8 cellular contexts compared by ENCODE assay signal in the genomic region with DNA sequence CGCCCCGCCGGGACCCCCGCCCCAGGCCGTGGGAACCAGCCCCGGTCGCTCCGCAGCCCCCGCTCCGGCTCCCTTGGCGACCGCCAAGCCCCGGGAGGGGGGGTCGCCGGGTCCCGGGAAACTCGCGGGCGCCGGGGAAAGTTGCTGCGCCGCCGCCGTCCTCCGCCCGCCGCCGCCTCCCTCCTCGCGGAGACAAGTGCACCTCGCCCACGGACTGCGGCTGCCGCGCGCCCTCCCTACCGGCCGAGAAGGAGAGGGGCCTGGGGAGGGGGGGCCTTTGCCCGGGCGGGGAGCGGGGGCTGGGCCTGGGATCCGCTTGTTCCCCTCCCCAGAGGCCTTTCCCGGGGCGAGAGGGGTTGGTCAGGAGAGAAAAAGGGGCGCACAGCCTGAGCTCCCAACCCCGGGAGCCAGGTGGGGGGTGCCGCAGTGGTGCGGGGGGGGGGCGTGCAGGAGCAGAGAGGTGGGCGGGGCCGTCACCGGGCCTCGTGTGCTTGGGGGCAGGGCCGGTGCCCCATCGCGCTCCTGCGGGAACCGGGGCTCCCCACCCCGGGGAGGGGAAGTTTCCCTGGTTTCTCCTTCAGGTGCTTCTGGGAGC. TPM values are rescaled to one million over a fixed set of nuclear protein-coding genes. Genes with fewer than 3 reads are reported as not detected.
DNase-seq lines count a peak whose midpoint lies in the region; ATAC-seq and TF ChIP-seq lines count a peak whose summit lies in the region.

No MANE protein-coding gene starts in this region.

- peak; percentile 36 to 47 for DNase-seq in stimulated activated CD4-positive, alpha-beta T cell treated with anti-CD3 and anti-CD28 coated beads, Interleukin-1b, Interleukin-23, amount 100 ng/mL, for 4 hours (ENCODE audit: low read depth in 2 of 2)
- DNase-seq in stimulated activated CD4-positive, alpha-beta T cell treated with anti-CD3 and anti-CD28 coated beads, Interleukin-2, amount 100 ng/mL, for 48 hours, result no peak
- peak; percentile 58 for DNase-seq in activated naive CD8-positive, alpha-beta T cell treated with anti-CD3 and anti-CD28 coated beads for 36 hours
- DNase-seq in kidney epithelial cell (ENCODE audit: low read depth) (no peak), thyroid gland (peak; percentile 39 to 56), cerebellum (ENCODE audit: low spot score) (no peak), Kasumi-1 (lab: John Stamatoyannopoulos, UW) (no peak)

- H3K27ac Mint-ChIP-seq in activated naive CD8-positive, alpha-beta T cell treated with anti-CD3 and anti-CD28 coated beads for 36 hours, result no peak overlapping the region

- H3K4me1 ChIP-seq in thyroid gland, result peaks cover 26 to 36% of the 10 kb centered on the region in 2 donors

- intact Hi-C loops in thyroid gland (cut with DNase I), result no loop called here

- no peak for TF ChIP-seq CTCF in kidney epithelial cell (IDR thresholded peaks at IDR 0.05; ENCODE audit: insufficient read depth, low read length, poor library complexity, severe bottlenecking)
- TF ChIP-seq CTCF in thyroid gland (IDR thresholded peaks at IDR 0.05), result no peak

- ATAC-seq in HG03196 (IDR thresholded peaks at IDR 0.05; ENCODE audit: unreplicated experiment), result peak; percentile 10

- WGBS in thyroid gland, 2 donors, result 0 to 5% methylated on average over 6 to 12 of the region's 59 CpGs

- no peaks in the 10 kb centered on the region for H3K9me3 Mint-ChIP-seq in activated naive CD8-positive, alpha-beta T cell treated with anti-CD3 and anti-CD28 coated beads for 36 hours

- H3K27me3 Mint-ChIP-seq in activated naive CD8-positive, alpha-beta T cell treated with anti-CD3 and anti-CD28 coated beads for 36 hours, result peaks cover 4% of the 10 kb centered on the region

- peaks cover 4% of the 10 kb centered on the region for H3K4me1 Mint-ChIP-seq in activated naive CD8-positive, alpha-beta T cell treated with anti-CD3 and anti-CD28 coated beads for 36 hours

- H3K27me3 ChIP-seq in kidney epithelial cell (ENCODE audit: control insufficient read depth, insufficient read depth, low read length), result no peaks in the 10 kb centered on the region
- no peaks in the 10 kb centered on the region for H3K27me3 ChIP-seq in thyroid gland

- peak overlapping the region; percentile 37 for H3K4me3 Mint-ChIP-seq in activated naive CD8-positive, alpha-beta T cell treated with anti-CD3 and anti-CD28 coated beads for 36 hours

- H3K4me3 ChIP-seq in kidney epithelial cell (ENCODE audit: low read depth, low read length) (peak overlapping the region; percentile 84), thyroid gland (replicated peaks in 1 of 3) (peak overlapping the region; percentile 47 to 92 (median 49))

- H3K36me3 ChIP-seq in kidney epithelial cell (ENCODE audit: control insufficient read depth, insufficient read depth, low read length) (peaks cover 3% of the 10 kb centered on the region), thyroid gland (no peaks in the 10 kb centered on the region)

- peak overlapping the region in 1 of 3 donors; percentile 96 for H3K27ac ChIP-seq in thyroid gland

- no peak for TF ChIP-seq POLR2A in thyroid gland (IDR thresholded peaks at IDR 0.05)

- peaks cover 3% of the 10 kb centered on the region for H3K36me3 Mint-ChIP-seq in activated naive CD8-positive, alpha-beta T cell treated with anti-CD3 and anti-CD28 coated beads for 36 hours

- H3K9me3 ChIP-seq in thyroid gland, result no peaks in the 10 kb centered on the region

RNA-seq across cellular contexts. Expression of gene AGRN, which starts 0.6 kb away (rescaled TPM):
- 10 to 100 TPM; 30.4 to 30.5 TPM for total RNA-seq in activated naive CD8-positive, alpha-beta T cell treated with anti-CD3 and anti-CD28 coated beads for 36 hours
- total RNA-seq in kidney epithelial cell (479 and 617 TPM in 2 replicates), thyroid gland (100 to 1,000 TPM in 3 of 4 donors, 10 to 100 TPM in 1; 68.3 to 147 (median 129) TPM), cerebellum (71.5 TPM)

RNA-seq across cellular contexts. Expression of gene ISG15, which starts 7.2 kb away (rescaled TPM):
- total RNA-seq in activated naive CD8-positive, alpha-beta T cell treated with anti-CD3 and anti-CD28 coated beads for 36 hours, result 10 to 100 TPM; 71.7 to 78.4 TPM
- total RNA-seq in kidney epithelial cell, result 68.7 and 97.7 TPM in 2 replicates
- total RNA-seq in thyroid gland, result 10 to 100 TPM; 18.5 to 57.5 (median 37.8) TPM
- 10.3 TPM for total RNA-seq in cerebellum

RNA-seq across cellular contexts. Expression of gene HES4, which starts 20.6 kb away (rescaled TPM):
- 1 to 10 TPM in 1 of 2 experiments, under 1 TPM in 1; 0.93 to 1.1 TPM for total RNA-seq in activated naive CD8-positive, alpha-beta T cell treated with anti-CD3 and anti-CD28 coated beads for 36 hours
- 160 and 184 TPM in 2 replicates for total RNA-seq in kidney epithelial cell
- 10 to 100 TPM in 3 of 4 donors, 1 to 10 TPM in 1; 5.0 to 29.2 (median 18.6) TPM for total RNA-seq in thyroid gland
- 14.9 TPM for total RNA-seq in cerebellum

RNA-seq across cellular contexts. Expression of gene PERM1, which starts 38.6 kb away (rescaled TPM):
- total RNA-seq in activated naive CD8-positive, alpha-beta T cell treated with anti-CD3 and anti-CD28 coated beads for 36 hours, result not detected
- total RNA-seq in kidney epithelial cell, result 0.34 TPM in 1 of 2 replicates, not detected in the other
- total RNA-seq in thyroid gland, result under 1 TPM in 1 of 4 donors, not detected in 3; 0.22 TPM
- total RNA-seq in cerebellum, result 0.18 TPM

RNA-seq across cellular contexts. Expression of gene RNF223, which starts 53.6 kb away (rescaled TPM):
- total RNA-seq in activated naive CD8-positive, alpha-beta T cell treated with anti-CD3 and anti-CD28 coated beads for 36 hours, result not detected
- total RNA-seq in kidney epithelial cell (5.4 and 7.5 TPM in 2 replicates), thyroid gland (not detected), cerebellum (not detected)

Comparison
In these comparisons a context has a peak if more than half of its experiments do, and no peak if none do; other contexts are left out.
1. DNase-seq: peak in stimulated activated CD4-positive, alpha-beta T cell treated with anti-CD3 and anti-CD28 coated beads, Interleukin-1b, Interleukin-23, amount 100 ng/mL, for 4 hours (2 of 2), activated naive CD8-positive, alpha-beta T cell treated with anti-CD3 and anti-CD28 coated beads for 36 hours (single experiment) and thyroid gland (2 of 2); none in stimulated activated CD4-positive, alpha-beta T cell treated with anti-CD3 and anti-CD28 coated beads, Interleukin-2, amount 100 ng/mL, for 48 hours (0 of 2), kidney epithelial cell (single experiment), cerebellum (single experiment) and Kasumi-1 (0 of 2).